Comparison of ENCODE assay signal across 9 cellular contexts in genomic region chr5:139385061-139385889, GRCh38. TPM values are rescaled to one million over a fixed set of nuclear protein-coding genes. Genes with fewer than 3 reads are reported as not detected.
DNase-seq lines count a peak whose midpoint lies in the region; TF ChIP-seq lines count a peak whose summit lies in the region.
"Had no signal": no experiment of that assay in that cellular context is flagged by ENCODE, and none has a peak within 500 bp of the region (broad histone marks: within the 10 kb centered on the region; RNA-seq: fewer than 3 reads in every experiment).

No MANE protein-coding gene starts in this region.

- H3K36me3 ChIP-seq in breast epithelium (no peaks in the 10 kb centered on the region), osteoblast (ENCODE audit: insufficient read depth, low read length) (no peaks in the 10 kb centered on the region)

- peak; percentile 73 for DNase-seq in GF-D8 (lab: John Stamatoyannopoulos, UW)
- DNase-seq in NAMALWA (ENCODE audit: low spot score), result peak; percentile 59
- DNase-seq in breast epithelium (ENCODE audit: low spot score in 2 of 2), result no peak
- DNase-seq in osteoblast (ENCODE audit: insufficient read length, low spot score, missing footprints), result peak; percentile 94
- DNase-seq in GOT3 (lab: John Stamatoyannopoulos, UW), result no peak
- DNase-seq in activated CD8-positive, alpha-beta memory T cell treated with anti-CD3 and anti-CD28 coated beads, Interleukin-2, amount 50 U/mL, for 48 hours, result no peak
- no peak for DNase-seq in NK-92 (lab: John Stamatoyannopoulos, UW; ENCODE audit: unreplicated experiment)
- no peak for DNase-seq in T1000 (lab: John Stamatoyannopoulos, UW)

- H3K9me3 ChIP-seq in breast epithelium (no peaks in the 10 kb centered on the region), osteoblast (ENCODE audit: low read depth, low read length) (no peaks in the 10 kb centered on the region)

- H4K20me1 ChIP-seq in osteoblast (ENCODE audit: insufficient read depth, low read length), result no peaks in the 10 kb centered on the region

- H3K27ac ChIP-seq in breast epithelium, result peak overlapping the region; percentile 59 to 83
- H3K27ac ChIP-seq in osteoblast (ENCODE audit: low read depth, low read length), result peak overlapping the region; percentile 24

- H3K27me3 ChIP-seq in breast epithelium (no peaks in the 10 kb centered on the region), osteoblast (ENCODE audit: insufficient read depth, low read length) (no peaks in the 10 kb centered on the region)

- TF ChIP-seq POLR2A in breast epithelium (IDR thresholded peaks at IDR 0.05), result no peak

- peak overlapping the region; percentile 73 for H2AFZ ChIP-seq in osteoblast (ENCODE audit: low read length)

- intact Hi-C loops in breast epithelium (cut with DNase I; ENCODE audit: low total_unique reads), result no loop called here

- H3K79me2 ChIP-seq in osteoblast (ENCODE audit: insufficient read depth, low read length), result no peaks in the 10 kb centered on the region

- H3K4me3 ChIP-seq in breast epithelium, result peak overlapping the region; percentile 26 to 59 (median 33)
- peak overlapping the region; percentile 49 for H3K4me3 ChIP-seq in osteoblast (ENCODE audit: insufficient read depth, low read length)

- no peak for TF ChIP-seq CTCF in breast epithelium (IDR thresholded peaks at IDR 0.05)
- no peak for TF ChIP-seq CTCF in osteoblast (IDR thresholded peaks at IDR 0.05; ENCODE audit: extremely low read depth, low read depth, low read length)

- peak overlapping the region; percentile 78 for H3K4me2 ChIP-seq in osteoblast (ENCODE audit: insufficient read depth, low read length)

- H3K4me1 ChIP-seq in breast epithelium (peaks cover 0 to 20% of the 10 kb centered on the region in 2 donors), osteoblast (ENCODE audit: insufficient read depth, low read length) (peaks cover 4% of the 10 kb centered on the region)

RNA-seq across cellular contexts. Expression of gene SLC23A1, which starts 2.2 kb away (rescaled TPM):
- total RNA-seq in breast epithelium, result 1 to 10 TPM in 1 of 3 donors, under 1 TPM in 1, not detected in 1; 0.33 to 1.0 TPM
- total RNA-seq in osteoblast, result not detected in 2 replicates
- total RNA-seq: NCI-H460 had no signal

RNA-seq across cellular contexts. Expression of gene MZB1, which starts 4.4 kb away (rescaled TPM):
- total RNA-seq in breast epithelium (10 to 100 TPM in 1 of 3 donors, 1 to 10 TPM in 1, not detected in 1; 8.6 to 35.4 TPM), osteoblast (0.29 TPM in 1 of 2 replicates, not detected in the other)

RNA-seq across cellular contexts. Expression of gene PROB1, which starts 9.6 kb away (rescaled TPM):
- total RNA-seq in breast epithelium (1 to 10 TPM in 1 of 3 donors, under 1 TPM in 2; 0.32 to 1.3 (median 0.73) TPM), osteoblast (1.1 and 1.2 TPM in 2 replicates)

RNA-seq across cellular contexts. Expression of gene SPATA24, which starts 18.6 kb away (rescaled TPM):
- 1 to 10 TPM in 2 of 3 donors, under 1 TPM in 1; 0.98 to 2.4 (median 2.2) TPM for total RNA-seq in breast epithelium
- total RNA-seq in osteoblast, result 2.9 and 3.6 TPM in 2 replicates

RNA-seq across cellular contexts. Expression of gene PAIP2, which starts 43.6 kb away (rescaled TPM):
- total RNA-seq in breast epithelium (10 to 100 TPM; 86.3 to 95.4 (median 95.0) TPM), osteoblast (42.4 and 47.8 TPM in 2 replicates)

Comparison
In these comparisons a context has a peak if more than half of its experiments do, and no peak if none do; other contexts are left out.
1. DNase-seq: peak in GF-D8 (single experiment), NAMALWA (single experiment) and osteoblast (single experiment); none in breast epithelium (0 of 2), GOT3 (single experiment), activated CD8-positive, alpha-beta memory T cell treated with anti-CD3 and anti-CD28 coated beads, Interleukin-2, amount 50 U/mL, for 48 hours (single experiment), NK-92 (single experiment) and T1000 (single experiment).